In the genomic region with DNA sequence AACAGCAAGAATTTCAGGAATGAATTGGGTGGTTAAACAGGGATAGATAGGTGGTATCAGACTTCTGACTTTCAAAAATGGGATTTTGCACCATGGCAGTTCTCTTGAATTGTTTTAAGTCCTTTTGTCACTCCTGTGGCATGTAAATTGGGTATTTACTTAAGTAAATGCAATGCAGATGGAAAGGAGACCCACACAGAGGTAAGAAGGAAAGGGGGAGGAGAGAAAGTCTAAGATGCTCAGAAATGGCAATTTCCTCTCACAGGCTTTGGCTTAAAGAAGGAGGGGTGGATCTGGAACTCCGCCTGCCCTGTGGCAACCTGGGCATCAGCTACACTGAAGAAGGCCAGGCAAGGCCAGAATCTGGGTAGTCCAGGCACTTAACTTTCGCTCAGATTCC, we compare ENCODE assay signal across 29 cellular contexts.
"Had no signal": no experiment of that assay in that cellular context is flagged by ENCODE, and none has a peak within 500 bp of the region (broad histone marks: within the 10 kb centered on the region; RNA-seq: fewer than 3 reads in every experiment).

No MANE protein-coding gene starts in this region.

- H3K27ac ChIP-seq: left lung, neutrophil, parathyroid adenoma, psoas muscle, right lobe of liver, tibial nerve, vagina had no signal

- H3K4me3 ChIP-seq: left lung, lung, mucosa of descending colon, psoas muscle, right lobe of liver, smooth muscle cell, tibial nerve, vagina had no signal

- ATAC-seq: left colon; left lung; mucosa of descending colon; naive thymus-derived CD4-positive, alpha-beta T cell; psoas muscle; right lobe of liver; stimulated activated memory B cell treated with anti-CD40 and anti-IgM and Interleukin-4, amounts not matched to agents 10 μg/mL and 1 μg/mL and 100 μg/mL, for 72 hours; stimulated activated naive CD8-positive, alpha-beta T cell treated with anti-CD3 and anti-CD28 coated beads, Interleukin-15, amount 100 ng/mL, for 72 hours had no signal

- H3K9me3 Mint-ChIP-seq: immature natural killer cell; naive thymus-derived CD4-positive, alpha-beta T cell; nephron; neural crest cell; stimulated activated memory B cell treated with anti-CD40 and anti-IgM and Interleukin-4, amounts not matched to agents 10 μg/mL and 1 μg/mL and 100 μg/mL, for 72 hours; stimulated activated naive CD8-positive, alpha-beta T cell treated with anti-CD3 and anti-CD28 coated beads, Interleukin-15, amount 100 ng/mL, for 72 hours; type B pancreatic cell had no signal

- H3K27me3 ChIP-seq: left lung, right lobe of liver, tibial nerve, vagina had no signal

- H3K9me3 ChIP-seq: left lung, mucosa of descending colon, neutrophil, psoas muscle, right lobe of liver, tibial nerve, vagina had no signal

- H3K4me1 ChIP-seq: parathyroid adenoma, right lobe of liver had no signal

- H3K27ac Mint-ChIP-seq: immature natural killer cell; naive thymus-derived CD4-positive, alpha-beta T cell; nephron; stimulated activated memory B cell treated with anti-CD40 and anti-IgM and Interleukin-4, amounts not matched to agents 10 μg/mL and 1 μg/mL and 100 μg/mL, for 72 hours; stimulated activated naive CD8-positive, alpha-beta T cell treated with anti-CD3 and anti-CD28 coated beads, Interleukin-15, amount 100 ng/mL, for 72 hours; type B pancreatic cell had no signal

- FAIRE-seq: islet of Langerhans, kidney had no signal

- DNase-seq: hippocampal formation; immature natural killer cell; kidney; left colon; left lung; midbrain; mucosa of descending colon; naive thymus-derived CD4-positive, alpha-beta T cell; occipital lobe; psoas muscle; right lobe of liver; stimulated activated CD4-positive, alpha-beta T cell treated with anti-CD3 and anti-CD28 coated beads, Interleukin-1b, Interleukin-23, amount 100 ng/mL, for 48 hours; stimulated activated CD4-positive, alpha-beta T cell treated with anti-CD3 and anti-CD28 coated beads, Interleukin-2, amount 100 ng/mL, for 48 hours; stimulated activated CD4-positive, alpha-beta T cell treated with anti-CD3 and anti-CD28 coated beads, Interleukin-4, amount 100 ng/mL, for 4 hours; stimulated activated CD8-positive, alpha-beta memory T cell treated with anti-CD3 and anti-CD28 coated beads, Interleukin-4, amount 100 ng/mL, for 48 hours; stimulated activated naive CD4-positive, alpha-beta T cell treated with Interleukin-2 at 50 U/mL for 16 hours; stimulated activated naive CD8-positive, alpha-beta T cell treated with anti-CD3 and anti-CD28 coated beads, Interleukin-15, amount 100 ng/mL, for 72 hours; substantia nigra had no signal

- H3K4me1 Mint-ChIP-seq: immature natural killer cell had no signal

- H3K4me3 Mint-ChIP-seq: immature natural killer cell; naive thymus-derived CD4-positive, alpha-beta T cell; nephron; neural crest cell; stimulated activated memory B cell treated with anti-CD40 and anti-IgM and Interleukin-4, amounts not matched to agents 10 μg/mL and 1 μg/mL and 100 μg/mL, for 72 hours; stimulated activated naive CD8-positive, alpha-beta T cell treated with anti-CD3 and anti-CD28 coated beads, Interleukin-15, amount 100 ng/mL, for 72 hours; type B pancreatic cell had no signal

- H3K4me2 ChIP-seq: smooth muscle cell had no signal

- H3K9ac ChIP-seq: parathyroid adenoma had no signal

- H3K36me3 Mint-ChIP-seq: immature natural killer cell; naive thymus-derived CD4-positive, alpha-beta T cell; stimulated activated memory B cell treated with anti-CD40 and anti-IgM and Interleukin-4, amounts not matched to agents 10 μg/mL and 1 μg/mL and 100 μg/mL, for 72 hours; type B pancreatic cell had no signal

- H3K36me3 ChIP-seq: left lung, neutrophil, right lobe of liver, tibial nerve, vagina had no signal

- H3K79me2 ChIP-seq: parathyroid adenoma had no signal

- H3K27me3 Mint-ChIP-seq: stimulated activated memory B cell treated with anti-CD40 and anti-IgM and Interleukin-4, amounts not matched to agents 10 μg/mL and 1 μg/mL and 100 μg/mL, for 72 hours had no signal

- H2AFZ ChIP-seq: parathyroid adenoma had no signal
